ENCODE assay signal across 20 cellular contexts in the genomic region with DNA sequence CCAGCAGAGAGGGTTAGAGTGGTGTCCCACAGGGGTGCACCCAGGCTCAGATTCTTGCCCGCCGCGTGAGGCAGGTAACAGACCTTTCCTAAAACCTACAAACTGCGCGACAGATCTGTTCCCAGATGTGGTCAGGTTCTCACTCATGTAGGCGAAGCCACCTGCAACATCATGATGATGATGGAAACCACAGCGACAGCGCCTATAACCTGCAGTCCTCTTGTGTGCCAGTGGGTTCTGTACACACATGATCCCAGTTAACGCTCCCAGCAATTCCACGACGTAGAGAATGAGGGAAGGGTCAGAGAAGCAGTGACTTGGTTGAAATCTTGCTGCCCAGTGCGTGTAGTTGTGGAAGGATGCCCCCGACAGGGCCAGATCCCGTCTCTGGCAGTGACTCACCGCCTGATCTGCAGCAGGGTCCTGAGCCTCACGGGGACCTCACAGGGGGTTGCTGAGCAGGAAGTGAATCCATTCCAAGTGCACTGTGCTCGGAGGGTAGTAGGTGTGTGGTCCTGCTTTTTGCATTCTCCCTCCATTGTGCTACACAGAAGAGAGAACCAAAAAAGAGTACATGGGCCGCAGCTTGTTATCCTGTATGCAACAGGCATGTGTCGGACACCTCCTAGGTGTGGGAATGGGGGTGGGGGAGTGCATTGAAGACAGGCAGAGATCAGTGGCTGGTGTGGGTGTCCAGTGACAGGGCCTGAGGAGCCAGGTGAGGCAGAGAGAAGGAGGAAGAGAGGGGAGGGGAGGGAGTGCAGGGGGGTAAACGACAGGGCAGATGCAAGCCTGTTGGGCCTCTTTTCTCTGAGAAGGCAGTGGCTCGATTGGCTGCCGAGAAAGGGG.
DNase-seq lines count a peak whose midpoint lies in the region; ATAC-seq, FAIRE-seq and TF ChIP-seq lines count a peak whose summit lies in the region.
"Had no signal": no experiment of that assay in that cellular context is flagged by ENCODE, and none has a peak within 500 bp of the region (broad histone marks: within the 10 kb centered on the region; RNA-seq: fewer than 3 reads in every experiment).

No MANE protein-coding gene starts in this region.

- H3K9me3 Mint-ChIP-seq in activated naive CD8-positive, alpha-beta T cell (ENCODE audit: low read depth) = no peaks in the 10 kb centered on the region
- H3K9me3 Mint-ChIP-seq in activated naive CD8-positive, alpha-beta T cell treated with anti-CD3 and anti-CD28 coated beads, Interleukin-2, amount 50 U/mL, for 24 hours = no peaks in the 10 kb centered on the region
- H3K9me3 Mint-ChIP-seq: IgD-negative memory B cell had no signal

- H3K4me2 ChIP-seq in osteoblast (ENCODE audit: insufficient read depth, low read length) = no peak overlapping the region

- H3K27ac ChIP-seq in SJSA1 (no peak overlapping the region), osteoblast (ENCODE audit: low read depth, low read length) (no peak overlapping the region), suprapubic skin (no peak overlapping the region)
- H3K27ac ChIP-seq: GM23248 had no signal

- peaks cover 6% of the 10 kb centered on the region for H3K4me1 Mint-ChIP-seq in activated naive CD8-positive, alpha-beta T cell (ENCODE audit: low read depth)
- H3K4me1 Mint-ChIP-seq in activated naive CD8-positive, alpha-beta T cell treated with anti-CD3 and anti-CD28 coated beads, Interleukin-2, amount 50 U/mL, for 24 hours = peaks cover 4% of the 10 kb centered on the region
- H3K4me1 Mint-ChIP-seq: IgD-negative memory B cell had no signal

- no peak for ATAC-seq in activated naive CD8-positive, alpha-beta T cell treated with anti-CD3 and anti-CD28 coated beads, Interleukin-2, amount 50 U/mL, for 24 hours
- ATAC-seq in left colon = no peak

- WGBS in suprapubic skin = 87% methylated on average over 19 of the region's 22 CpGs

- TF ChIP-seq CTCF in osteoblast (IDR thresholded peaks at IDR 0.05; ENCODE audit: extremely low read depth, low read depth, low read length) (no peak), suprapubic skin (IDR thresholded peaks at IDR 0.05) (no peak)

- intact Hi-C loops in left colon (cut with DNase I, micrococcal nuclease) = no loop called here

- no peaks in the 10 kb centered on the region for H4K20me1 ChIP-seq in osteoblast (ENCODE audit: insufficient read depth, low read length)

- FAIRE-seq in GM12891 (lab: Jason Lieb, UNC) = peak; percentile 56
- FAIRE-seq: D721Med, H54 had no signal

- TF ChIP-seq POLR2A in GM12891 (IDR thresholded peaks at IDR 0.05; ENCODE audit: low read depth, low read length) (no peak), suprapubic skin (IDR thresholded peaks at IDR 0.05) (no peak)

- H3K4me1 ChIP-seq in SJSA1 (replicated peaks) (peaks cover 10% of the 10 kb centered on the region), osteoblast (ENCODE audit: insufficient read depth, low read length) (no peaks in the 10 kb centered on the region), suprapubic skin (no peaks in the 10 kb centered on the region)

- no peak overlapping the region for H3K4me3 Mint-ChIP-seq in activated naive CD8-positive, alpha-beta T cell
- H3K4me3 Mint-ChIP-seq in activated naive CD8-positive, alpha-beta T cell treated with anti-CD3 and anti-CD28 coated beads, Interleukin-2, amount 50 U/mL, for 24 hours = no peak overlapping the region
- H3K4me3 Mint-ChIP-seq: CD4-positive, alpha-beta memory T cell; IgD-negative memory B cell had no signal

- H3K9me3 ChIP-seq in SJSA1 (replicated peaks) = no peaks in the 10 kb centered on the region
- no peaks in the 10 kb centered on the region for H3K9me3 ChIP-seq in osteoblast (ENCODE audit: low read depth, low read length)
- no peaks in the 10 kb centered on the region for H3K9me3 ChIP-seq in suprapubic skin

- H3K79me2 ChIP-seq in osteoblast (ENCODE audit: insufficient read depth, low read length) = no peaks in the 10 kb centered on the region

- no peak for TF ChIP-seq EP300 in suprapubic skin (IDR thresholded peaks at IDR 0.05)

- DNase-seq in activated naive CD8-positive, alpha-beta T cell treated with anti-CD3 and anti-CD28 coated beads, Interleukin-2, amount 50 U/mL, for 24 hours = no peak
- no peak for DNase-seq in GM12891 (ENCODE audit: insufficient read length, low spot score)
- DNase-seq in SJSA1 (ENCODE audit: low read depth in 1 of 2, low spot score in 2 of 2) = peak; percentile 24 to 65
- peak; percentile 70 for DNase-seq in osteoblast (ENCODE audit: insufficient read length, low spot score, missing footprints)
- no peak for DNase-seq in left colon
- no peak for DNase-seq in COR-L47 (lab: John Stamatoyannopoulos, UW)
- DNase-seq in suprapubic skin (ENCODE audit: low spot score in 2 of 2) = no peak
- DNase-seq: 8988T; ACHN; C1 segment of cervical spinal cord; CD4-positive, alpha-beta memory T cell; DMS153; DMS79 treated with DMSO at 0.1 percent for 48 hours; EL; GDM1; GM23248 had no signal

- peak overlapping the region; percentile 38 for H3K27ac Mint-ChIP-seq in activated naive CD8-positive, alpha-beta T cell
- no peak overlapping the region for H3K27ac Mint-ChIP-seq in activated naive CD8-positive, alpha-beta T cell treated with anti-CD3 and anti-CD28 coated beads, Interleukin-2, amount 50 U/mL, for 24 hours
- H3K27ac Mint-ChIP-seq: IgD-negative memory B cell had no signal

- no peaks in the 10 kb centered on the region for H3K27me3 Mint-ChIP-seq in activated naive CD8-positive, alpha-beta T cell
- H3K27me3 Mint-ChIP-seq in activated naive CD8-positive, alpha-beta T cell treated with anti-CD3 and anti-CD28 coated beads, Interleukin-2, amount 50 U/mL, for 24 hours = no peaks in the 10 kb centered on the region
- H3K27me3 Mint-ChIP-seq: CD4-positive, alpha-beta memory T cell; IgD-negative memory B cell had no signal

- H3K4me3 ChIP-seq in SJSA1 (no peak overlapping the region), osteoblast (ENCODE audit: insufficient read depth, low read length) (no peak overlapping the region), suprapubic skin (no peak overlapping the region)
- H3K4me3 ChIP-seq: GM23248 had no signal

- H2AFZ ChIP-seq in osteoblast (ENCODE audit: low read length) = no peak overlapping the region
- H2AFZ ChIP-seq: GM23248 had no signal

- no peaks in the 10 kb centered on the region for H3K36me3 ChIP-seq in SJSA1
- H3K36me3 ChIP-seq in osteoblast (ENCODE audit: insufficient read depth, low read length) = no peaks in the 10 kb centered on the region
- peaks cover 7% of the 10 kb centered on the region for H3K36me3 ChIP-seq in suprapubic skin

- H3K27me3 ChIP-seq in SJSA1 (replicated peaks) = no peaks in the 10 kb centered on the region
- no peaks in the 10 kb centered on the region for H3K27me3 ChIP-seq in osteoblast (ENCODE audit: insufficient read depth, low read length)
- H3K27me3 ChIP-seq in suprapubic skin = no peaks in the 10 kb centered on the region

- H3K36me3 Mint-ChIP-seq in activated naive CD8-positive, alpha-beta T cell = no peaks in the 10 kb centered on the region
- peaks cover 8% of the 10 kb centered on the region for H3K36me3 Mint-ChIP-seq in activated naive CD8-positive, alpha-beta T cell treated with anti-CD3 and anti-CD28 coated beads, Interleukin-2, amount 50 U/mL, for 24 hours (ENCODE audit: low read depth)

TF ChIP-seq in GM12891, 5 proteins besides CTCF, POLR2A, EP300 and RAD21:
- TF ChIP-seq POLR2AphosphoS5 (IDR thresholded peaks at IDR 0.05; ENCODE audit: low read depth, low read length) (no peak), TAF1 (IDR thresholded peaks at IDR 0.05; ENCODE audit: low read depth, low read length) (no peak), POU2F2 (IDR thresholded peaks at IDR 0.05; ENCODE audit: low read depth, low read length) (no peak), PAX5 (IDR thresholded peaks at IDR 0.05; ENCODE audit: insufficient read depth, low read length, severe bottlenecking) (no peak), SPI1 (IDR thresholded peaks at IDR 0.05; ENCODE audit: low read depth, low read length) (no peak)

Comparison
In these comparisons a context has a peak if more than half of its experiments do, and no peak if none do; other contexts are left out.
1. DNase-seq: peak in SJSA1 (2 of 2) and osteoblast (single experiment); none in activated naive CD8-positive, alpha-beta T cell treated with anti-CD3 and anti-CD28 coated beads, Interleukin-2, amount 50 U/mL, for 24 hours (single experiment), GM12891 (single experiment), left colon (0 of 2), COR-L47 (single experiment) and suprapubic skin (0 of 2).